1 cellular context compared by ENCODE assay signal in the genomic region with DNA sequence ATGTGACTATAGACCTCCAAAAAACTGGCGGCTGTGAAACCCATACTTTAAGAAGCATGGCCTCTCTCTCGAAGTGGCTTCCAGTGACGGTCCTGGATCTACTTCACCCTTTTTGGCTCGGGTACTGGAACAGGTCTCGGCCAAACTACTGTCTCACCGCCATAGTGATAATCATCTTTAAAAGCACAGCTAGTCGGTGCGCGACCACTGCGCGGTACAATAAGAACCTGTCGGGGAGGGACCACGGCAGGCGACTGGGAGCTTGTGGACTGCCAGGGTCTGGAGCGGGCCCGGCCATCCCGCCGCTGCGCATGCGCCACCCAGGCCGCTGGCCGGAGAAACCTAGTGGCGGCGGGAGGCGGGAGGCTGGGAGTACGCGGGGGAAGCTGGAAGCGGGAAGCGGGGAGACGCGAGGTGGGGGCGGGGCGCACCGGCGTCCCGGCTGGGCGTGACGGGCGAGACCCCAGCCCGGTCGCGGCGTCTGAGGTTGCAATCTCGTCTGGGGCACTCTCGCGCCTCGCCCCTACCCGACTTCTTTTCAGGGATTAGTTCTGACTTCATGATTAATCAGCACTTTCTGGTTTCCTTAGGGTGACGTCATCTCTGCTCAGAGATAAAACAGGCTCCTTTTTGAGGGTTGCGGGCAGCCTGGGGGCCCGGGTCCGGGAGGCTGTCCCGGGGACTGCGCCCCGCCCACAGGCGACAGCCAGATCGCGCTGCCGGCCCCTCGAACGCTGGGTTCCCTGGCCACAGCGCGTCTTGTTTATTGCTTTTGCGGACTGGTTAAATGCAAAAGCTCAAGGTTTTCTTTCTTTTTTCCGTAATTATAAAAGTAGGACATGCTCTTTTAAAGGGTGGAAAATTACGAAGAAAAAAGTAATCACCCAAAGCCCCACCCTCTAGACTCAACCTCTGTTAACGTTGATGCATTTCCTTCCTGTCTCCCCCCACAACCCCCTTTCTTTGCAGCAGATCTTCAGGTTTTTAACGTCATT.
TF ChIP-seq lines count a peak whose summit lies in the region.

No MANE protein-coding gene starts in this region.

TF ChIP-seq in GM12878, 131 proteins besides CTCF, POLR2A, EP300 and RAD21 (continued from another document and continues in another):
- TF ChIP-seq MTA3 (IDR thresholded peaks at IDR 0.05; ENCODE audit: borderline replicate concordance, low read length), result no peak
- peak; percentile 28; the same call in 1 of the 2 replicates for TF ChIP-seq TBL1XR1 (IDR thresholded peaks at IDR 0.05; ENCODE audit: low read depth, low read length)
- peak in 1 of 2 experiments; percentile 24; a peak in 1 of 3 replicates for TF ChIP-seq EGR1 (IDR thresholded peaks at IDR 0.05; ENCODE audit: borderline replicate concordance in 1 of 2, low read depth in 2 of 2, low read length in 2 of 2)
- TF ChIP-seq DPF2 (IDR thresholded peaks at IDR 0.05), result peak; percentile 83
- 0 out of 4 replicates have a peak, but pooled peaks of 1 of the 2 experiments have one; percentile 20 for TF ChIP-seq BHLHE40 (IDR thresholded peaks at IDR 0.05; ENCODE audit: borderline replicate concordance in 1 of 2, low read depth in 2 of 2, low read length in 1 of 2)
- no peak for TF ChIP-seq HDAC6 (IDR thresholded peaks at IDR 0.05; ENCODE audit: unreplicated experiment)
- TF ChIP-seq ZBTB4 (CRISPR knock-in tag; IDR thresholded peaks at IDR 0.05), result peak; percentile 82; the same call in 1 of the 2 replicates
- no peak for TF ChIP-seq ZSCAN29 (IDR thresholded peaks at IDR 0.05)
- no peak for TF ChIP-seq MEF2B (IDR thresholded peaks at IDR 0.05; ENCODE audit: partially characterized antibody, poor library complexity, severe bottlenecking)
- no peak for TF ChIP-seq NR2F1 (conservative IDR thresholded peaks at IDR 0.05)
- TF ChIP-seq ESRRA (IDR thresholded peaks at IDR 0.05; ENCODE audit: low read length), result no peak
- TF ChIP-seq ZNF384 (IDR thresholded peaks at IDR 0.05; ENCODE audit: borderline replicate concordance, low read depth, low read length), result no peak
- TF ChIP-seq IKZF1 (conservative IDR thresholded peaks at IDR 0.05), result peak; percentile 96
- TF ChIP-seq FOXM1 (IDR thresholded peaks at IDR 0.05; ENCODE audit: low read depth, low read length), result 0 out of 2 replicates have a peak, but pooled peaks have one; percentile 19
- peak; percentile 89 for TF ChIP-seq EED (IDR thresholded peaks at IDR 0.05; ENCODE audit: low read depth)
- TF ChIP-seq CBFB (IDR thresholded peaks at IDR 0.05; ENCODE audit: low read depth), result peak; percentile 55
- TF ChIP-seq NRF1 (conservative IDR thresholded peaks at IDR 0.05; ENCODE audit: low read depth, low read length), result peak; percentile 73
- no peak for TF ChIP-seq SREBF2 (IDR thresholded peaks at IDR 0.05; ENCODE audit: low read length)
- TF ChIP-seq CEBPB (IDR thresholded peaks at IDR 0.05; ENCODE audit: borderline replicate concordance in 1 of 2, low read depth in 2 of 2, low read length in 2 of 2), result no peak
- no peak for TF ChIP-seq STAT3 (IDR thresholded peaks at IDR 0.05; ENCODE audit: low read depth, low read length)
- TF ChIP-seq, protein P1, sequence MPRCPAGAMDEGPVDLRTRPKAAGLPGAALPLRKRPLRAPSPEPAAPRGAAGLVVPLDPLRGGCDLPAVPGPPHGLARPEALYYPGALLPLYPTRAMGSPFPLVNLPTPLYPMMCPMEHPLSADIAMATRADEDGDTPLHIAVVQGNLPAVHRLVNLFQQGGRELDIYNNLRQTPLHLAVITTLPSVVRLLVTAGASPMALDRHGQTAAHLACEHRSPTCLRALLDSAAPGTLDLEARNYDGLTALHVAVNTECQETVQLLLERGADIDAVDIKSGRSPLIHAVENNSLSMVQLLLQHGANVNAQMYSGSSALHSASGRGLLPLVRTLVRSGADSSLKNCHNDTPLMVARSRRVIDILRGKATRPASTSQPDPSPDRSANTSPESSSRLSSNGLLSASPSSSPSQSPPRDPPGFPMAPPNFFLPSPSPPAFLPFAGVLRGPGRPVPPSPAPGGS (IDR thresholded peaks at IDR 0.05; ENCODE audit: borderline replicate concordance, insufficient read depth, low read depth, low read length, poor library complexity, severe bottlenecking), result no peak
- no peak for TF ChIP-seq NFYA (IDR thresholded peaks at IDR 0.05; ENCODE audit: borderline replicate concordance, low read depth, low read length)
- TF ChIP-seq TAF1 (IDR thresholded peaks at IDR 0.05; ENCODE audit: borderline replicate concordance, low read depth, low read length), result peak; percentile 28; the same call in 1 of the 2 replicates
- peak; percentile 32 for TF ChIP-seq KLF5 (IDR thresholded peaks at IDR 0.05; ENCODE audit: partially characterized antibody)
- TF ChIP-seq TCF7 (IDR thresholded peaks at IDR 0.05; ENCODE audit: borderline replicate concordance), result 0 out of 2 replicates have a peak, but pooled peaks have one; percentile 50
- no peak for TF ChIP-seq KDM1A (IDR thresholded peaks at IDR 0.05; ENCODE audit: borderline replicate concordance)
- no peak for TF ChIP-seq BCL11A (IDR thresholded peaks at IDR 0.05; ENCODE audit: low read depth, low read length)
- TF ChIP-seq RELB (IDR thresholded peaks at IDR 0.05; ENCODE audit: low read depth), result peak; percentile 36; the same call in 1 of the 2 replicates
- TF ChIP-seq CREM (IDR thresholded peaks at IDR 0.05; ENCODE audit: low read depth), result peak; percentile 90
- no peak for TF ChIP-seq E2F4 (IDR thresholded peaks at IDR 0.05; ENCODE audit: low read depth, low read length)
- peak; percentile 29; the same call in 1 of the 2 replicates for TF ChIP-seq LARP7 (IDR thresholded peaks at IDR 0.05)
- peak; percentile 31; the same call in 1 of the 2 replicates for TF ChIP-seq BACH1 (IDR thresholded peaks at IDR 0.05; ENCODE audit: borderline replicate concordance)
- TF ChIP-seq, protein P2, sequence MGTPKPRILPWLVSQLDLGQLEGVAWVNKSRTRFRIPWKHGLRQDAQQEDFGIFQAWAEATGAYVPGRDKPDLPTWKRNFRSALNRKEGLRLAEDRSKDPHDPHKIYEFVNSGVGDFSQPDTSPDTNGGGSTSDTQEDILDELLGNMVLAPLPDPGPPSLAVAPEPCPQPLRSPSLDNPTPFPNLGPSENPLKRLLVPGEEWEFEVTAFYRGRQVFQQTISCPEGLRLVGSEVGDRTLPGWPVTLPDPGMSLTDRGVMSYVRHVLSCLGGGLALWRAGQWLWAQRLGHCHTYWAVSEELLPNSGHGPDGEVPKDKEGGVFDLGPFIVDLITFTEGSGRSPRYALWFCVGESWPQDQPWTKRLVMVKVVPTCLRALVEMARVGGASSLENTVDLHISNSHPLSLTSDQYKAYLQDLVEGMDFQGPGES (IDR thresholded peaks at IDR 0.05), result no peak
- no peak for TF ChIP-seq SUZ12 (IDR thresholded peaks at IDR 0.05; ENCODE audit: unreplicated experiment)
- no peak for TF ChIP-seq ZBTB33 (IDR thresholded peaks at IDR 0.05)
- TF ChIP-seq, protein P3, sequence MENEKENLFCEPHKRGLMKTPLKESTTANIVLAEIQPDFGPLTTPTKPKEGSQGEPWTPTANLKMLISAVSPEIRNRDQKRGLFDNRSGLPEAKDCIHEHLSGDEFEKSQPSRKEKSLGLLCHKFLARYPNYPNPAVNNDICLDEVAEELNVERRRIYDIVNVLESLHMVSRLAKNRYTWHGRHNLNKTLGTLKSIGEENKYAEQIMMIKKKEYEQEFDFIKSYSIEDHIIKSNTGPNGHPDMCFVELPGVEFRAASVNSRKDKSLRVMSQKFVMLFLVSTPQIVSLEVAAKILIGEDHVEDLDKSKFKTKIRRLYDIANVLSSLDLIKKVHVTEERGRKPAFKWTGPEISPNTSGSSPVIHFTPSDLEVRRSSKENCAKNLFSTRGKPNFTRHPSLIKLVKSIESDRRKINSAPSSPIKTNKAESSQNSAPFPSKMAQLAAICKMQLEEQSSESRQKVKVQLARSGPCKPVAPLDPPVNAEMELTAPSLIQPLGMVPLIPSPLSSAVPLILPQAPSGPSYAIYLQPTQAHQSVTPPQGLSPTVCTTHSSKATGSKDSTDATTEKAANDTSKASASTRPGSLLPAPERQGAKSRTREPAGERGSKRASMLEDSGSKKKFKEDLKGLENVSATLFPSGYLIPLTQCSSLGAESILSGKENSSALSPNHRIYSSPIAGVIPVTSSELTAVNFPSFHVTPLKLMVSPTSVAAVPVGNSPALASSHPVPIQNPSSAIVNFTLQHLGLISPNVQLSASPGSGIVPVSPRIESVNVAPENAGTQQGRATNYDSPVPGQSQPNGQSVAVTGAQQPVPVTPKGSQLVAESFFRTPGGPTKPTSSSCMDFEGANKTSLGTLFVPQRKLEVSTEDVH (IDR thresholded peaks at IDR 0.05; ENCODE audit: low read depth, partially characterized antibody), result no peak
- no peak for TF ChIP-seq PBX3 (IDR thresholded peaks at IDR 0.05; ENCODE audit: insufficient replicate concordance, low read depth, low read length)
- peak; percentile 61 for TF ChIP-seq POLR2AphosphoS5 (IDR thresholded peaks at IDR 0.05; ENCODE audit: low read length)
- peak; percentile 27 for TF ChIP-seq SKIL (IDR thresholded peaks at IDR 0.05; ENCODE audit: low read depth, poor library complexity, severe bottlenecking)
- TF ChIP-seq YY1 (IDR thresholded peaks at IDR 0.05; ENCODE audit: low read depth, low read length), result peak; percentile 21; the same call in 1 of the 2 replicates
